9 cellular contexts compared by ENCODE assay signal in genomic region chr2:223613017-223613950, GRCh38. TPM values are rescaled to one million over a fixed set of nuclear protein-coding genes. Genes with fewer than 3 reads are reported as not detected.
A peak's percentile ranks its signal among the peaks of the same experiment; 100 is the strongest.
DNase-seq lines count a peak whose midpoint lies in the region; ATAC-seq and TF ChIP-seq lines count a peak whose summit lies in the region.
"Had no signal": no experiment of that assay in that cellular context is flagged by ENCODE, and none has a peak within 500 bp of the region (broad histone marks: within the 10 kb centered on the region; RNA-seq: fewer than 3 reads in every experiment).

No MANE protein-coding gene starts in this region.

- peaks cover 36% of the 10 kb centered on the region for H3K27me3 Mint-ChIP-seq in activated CD8-positive, alpha-beta memory T cell treated with anti-CD3 and anti-CD28 coated beads, Interleukin-2, amount 10 ng/mL, durations not matched to agents 7 days and 5 days

- ATAC-seq in activated CD8-positive, alpha-beta memory T cell treated with anti-CD3 and anti-CD28 coated beads, Interleukin-2, amount 10 ng/mL, durations not matched to agents 7 days and 5 days = no peak
- no peak for ATAC-seq in HG02870 (IDR thresholded peaks at IDR 0.05; ENCODE audit: unreplicated experiment)

- intact Hi-C loops in sigmoid colon (cut with DNase I) = loop anchor here (2.0 to 5.0 kb wide), 3 partner anchors 250 to 621 kb away; no protein-coding TSS in a partner anchor

- H3K4me3 ChIP-seq in iPS-20b (ENCODE audit: low read length) (peak overlapping the region; percentile 49), sigmoid colon (peak overlapping the region; percentile 16 to 39 (median 25))

- DNase-seq in DMS79 (lab: John Stamatoyannopoulos, UW) = peak; percentile 60
- peak; percentile 72 for DNase-seq in NCI-H2107 treated with DMSO at 0.1 percent for 48 hours (lab: John Stamatoyannopoulos, UW; ENCODE audit: unreplicated experiment)
- DNase-seq in brain pericyte (ENCODE audit: low read depth, low spot score) = peak; percentile 93
- DNase-seq in sigmoid colon = peak; percentile 95
- no peak for DNase-seq in activated CD8-positive, alpha-beta memory T cell treated with anti-CD3 and anti-CD28 coated beads, Interleukin-2, amount 10 ng/mL, durations not matched to agents 7 days and 5 days
- DNase-seq in UCSD-AML1 (lab: John Stamatoyannopoulos, UW; ENCODE audit: unreplicated experiment) = no peak

- CTCF ChIA-PET in activated CD8-positive, alpha-beta memory T cell treated with anti-CD3 and anti-CD28 coated beads, Interleukin-2, amount 10 ng/mL, durations not matched to agents 7 days and 5 days (lab: Charles Lee) = no interaction called here

- no peaks in the 10 kb centered on the region for H3K36me3 Mint-ChIP-seq in activated CD8-positive, alpha-beta memory T cell treated with anti-CD3 and anti-CD28 coated beads, Interleukin-2, amount 10 ng/mL, durations not matched to agents 7 days and 5 days

- no peak overlapping the region for H3K27ac ChIP-seq in iPS-20b (ENCODE audit: low read length)
- peak overlapping the region; percentile 65 to 84 (median 78) for H3K27ac ChIP-seq in sigmoid colon
- H3K27ac ChIP-seq: HL-60 had no signal

- H3K27ac Mint-ChIP-seq in activated CD8-positive, alpha-beta memory T cell treated with anti-CD3 and anti-CD28 coated beads, Interleukin-2, amount 10 ng/mL, durations not matched to agents 7 days and 5 days = no peak overlapping the region

- no peaks in the 10 kb centered on the region for H3K36me3 ChIP-seq in iPS-20b (ENCODE audit: insufficient read depth, low read depth, low read length)
- no peaks in the 10 kb centered on the region for H3K36me3 ChIP-seq in sigmoid colon

- TF ChIP-seq POLR2A in sigmoid colon (IDR thresholded peaks at IDR 0.05) = no peak

- H3K4me1 ChIP-seq in iPS-20b (ENCODE audit: insufficient read depth, low read length) (peaks cover 6% of the 10 kb centered on the region), sigmoid colon (peaks cover 0 to 15% (median 9%) of the 10 kb centered on the region in 4 donors)

- H3K4me3 Mint-ChIP-seq in activated CD8-positive, alpha-beta memory T cell treated with anti-CD3 and anti-CD28 coated beads, Interleukin-2, amount 10 ng/mL, durations not matched to agents 7 days and 5 days = no peak overlapping the region

- TF ChIP-seq CTCF in sigmoid colon (IDR thresholded peaks at IDR 0.05) = no peak

- H3K9me3 Mint-ChIP-seq in activated CD8-positive, alpha-beta memory T cell treated with anti-CD3 and anti-CD28 coated beads, Interleukin-2, amount 10 ng/mL, durations not matched to agents 7 days and 5 days (ENCODE audit: low read depth) = no peaks in the 10 kb centered on the region

- peaks cover 71% of the 10 kb centered on the region for H3K27me3 ChIP-seq in iPS-20b (ENCODE audit: insufficient read depth, low read length)
- H3K27me3 ChIP-seq in sigmoid colon = no peaks in the 10 kb centered on the region

- no peaks in the 10 kb centered on the region for H3K9me3 ChIP-seq in iPS-20b (ENCODE audit: insufficient read depth, low read depth, low read length)
- H3K9me3 ChIP-seq in sigmoid colon = no peaks in the 10 kb centered on the region

- 10 to 14% methylated on average over 35 of the region's 35 CpGs for WGBS in sigmoid colon, 2 donors

- H3K4me1 Mint-ChIP-seq in activated CD8-positive, alpha-beta memory T cell treated with anti-CD3 and anti-CD28 coated beads, Interleukin-2, amount 10 ng/mL, durations not matched to agents 7 days and 5 days = no peaks in the 10 kb centered on the region

- no peak for TF ChIP-seq EP300 in sigmoid colon (IDR thresholded peaks at IDR 0.05)

- no peak overlapping the region for H3K9ac ChIP-seq in iPS-20b (ENCODE audit: low read depth, low read length)

RNA-seq across cellular contexts. Expression of gene SCG2, which starts 11.1 kb away (rescaled TPM):
- 10 to 100 TPM in 3 of 4 donors, 1 to 10 TPM in 1; 8.4 to 16.8 (median 12.3) TPM for total RNA-seq in sigmoid colon
- 1 to 10 TPM in 2 of 3 donors, not detected in 1; 1.8 to 6.7 TPM for polyA plus RNA-seq in sigmoid colon
- total RNA-seq in activated CD8-positive, alpha-beta memory T cell treated with anti-CD3 and anti-CD28 coated beads, Interleukin-2, amount 10 ng/mL, durations not matched to agents 7 days and 5 days = under 1 TPM in 1 of 2 experiments, not detected in 1; 0.12 TPM

Comparison
In these comparisons a context has a peak if more than half of its experiments do, and no peak if none do; other contexts are left out.
1. DNase-seq: peak in DMS79 (single experiment), NCI-H2107 treated with DMSO at 0.1 percent for 48 hours (single experiment), brain pericyte (single experiment) and sigmoid colon (single experiment); none in activated CD8-positive, alpha-beta memory T cell treated with anti-CD3 and anti-CD28 coated beads, Interleukin-2, amount 10 ng/mL, durations not matched to agents 7 days and 5 days (single experiment) and UCSD-AML1 (single experiment).
2. RNA of gene SCG2, which starts 11.1 kb away (total RNA-seq): 8.4 to 16.8 TPM in sigmoid colon; 0.12 TPM in activated CD8-positive, alpha-beta memory T cell treated with anti-CD3 and anti-CD28 coated beads, Interleukin-2, amount 10 ng/mL, durations not matched to agents 7 days and 5 days; every median in the first group is over 4 times any median in the second.